Comparison of ENCODE assay signal across 8 cellular contexts in genomic region chr5:112419050-112419595, GRCh38. TPM values are rescaled to one million over a fixed set of nuclear protein-coding genes. Genes with fewer than 3 reads are reported as not detected.
DNase-seq lines count a peak whose midpoint lies in the region; ATAC-seq and TF ChIP-seq lines count a peak whose summit lies in the region.

EPB41L4A (minus strand) TSS chr5:112419277; CDS start chr5:112419039, 238 bp downstream.

- no peak within 1 kb of the TSS for H3K9ac ChIP-seq in OCI-LY1 (ENCODE audit: low read length)
- peak within 1 kb of the TSS in 1 of 2 donors; percentile 12 for H3K9ac ChIP-seq in liver (ENCODE audit: low read depth in 1 of 2, low read length in 2 of 2)
- peak within 1 kb of the TSS; percentile 4 to 30 for H3K9ac ChIP-seq in stomach smooth muscle (ENCODE audit: low read length in 2 of 2)

- CTCF ChIA-PET in AG04450 (lab: Charles Lee): interaction anchor here (0.6 to 2.5 kb wide), 3 partner anchors 176 to 1261 kb away, joined by 3 to 24 read pairs (median 3); no protein-coding TSS in a partner anchor

- no peaks in the 10 kb centered on the region for H3K79me2 ChIP-seq in OCI-LY1 (ENCODE audit: insufficient read depth, low read length)

- 1% methylated on average over 70 of the region's 70 CpGs for WGBS in liver

- no peaks in the 10 kb centered on the region for H3F3A ChIP-seq in OCI-LY1 (ENCODE audit: insufficient read depth, low read length)

- ATAC-seq in GM18873 (IDR thresholded peaks at IDR 0.05; ENCODE audit: low FRiP score, unreplicated experiment) (peak; percentile 3), GM19324 (IDR thresholded peaks at IDR 0.05; ENCODE audit: low FRiP score, unreplicated experiment) (no peak)

- no peaks in the 10 kb centered on the region for H3K36me3 ChIP-seq in OCI-LY1 (ENCODE audit: insufficient read depth, low read length)
- H3K36me3 ChIP-seq in liver (ENCODE audit: control insufficient read depth in 4 of 4, insufficient read depth in 3 of 4, low read depth in 1 of 4, low read length in 3 of 4): no peaks in the 10 kb centered on the region
- H3K36me3 ChIP-seq in stomach smooth muscle (ENCODE audit: control insufficient read depth in 2 of 2, insufficient read depth in 2 of 2, low read length in 2 of 2): no peaks in the 10 kb centered on the region

- H3K9me3 ChIP-seq in AG04450 (ENCODE audit: control insufficient read depth, insufficient read depth, low read length) (peaks cover 3% of the 10 kb centered on the region; the same call in 1 of the 2 replicates), OCI-LY1 (ENCODE audit: low read length) (no peaks in the 10 kb centered on the region), liver (ENCODE audit: control insufficient read depth in 4 of 4, low read length in 3 of 4) (no peaks in the 10 kb centered on the region), stomach smooth muscle (ENCODE audit: control insufficient read depth in 2 of 2, low read length in 2 of 2) (no peaks in the 10 kb centered on the region)

- no peaks in the 10 kb centered on the region for H4K20me1 ChIP-seq in OCI-LY1 (ENCODE audit: insufficient read depth, low read length)

- H3K4me2 ChIP-seq in OCI-LY1 (ENCODE audit: low read length): peak within 1 kb of the TSS; percentile 62

- H3K9me2 ChIP-seq in OCI-LY1 (ENCODE audit: low read depth, low read length): no peaks in the 10 kb centered on the region

- DNase-seq in AG04450 (ENCODE audit: low read depth, low spot score): no peak
- DNase-seq in dermis microvascular lymphatic vessel endothelial cell (ENCODE audit: low read depth in 2 of 2): peak in 1 of 2 donors; percentile 45
- no peak for DNase-seq in pons (ENCODE audit: low spot score)

- H3K4me3 ChIP-seq in AG04450 (ENCODE audit: low read depth, low read length) (peak within 1 kb of the TSS; percentile 53), OCI-LY1 (ENCODE audit: low read depth, low read length, poor library complexity, severe bottlenecking) (peak within 1 kb of the TSS; percentile 48), liver (ENCODE audit: low read depth in 1 of 3, low read length in 3 of 3) (peak within 1 kb of the TSS; percentile 59 to 79 (median 76)), stomach smooth muscle (ENCODE audit: low read length in 2 of 2) (peak within 1 kb of the TSS; percentile 71 to 80)

- H3K27ac ChIP-seq in AG04450 (ENCODE audit: low read depth, low read length) (no peak within 1 kb of the TSS), OCI-LY1 (ENCODE audit: low read depth, low read length, poor library complexity, severe bottlenecking) (no peak within 1 kb of the TSS), liver (ENCODE audit: low read depth in 1 of 2, low read length in 2 of 2) (peak within 1 kb of the TSS; percentile 60 to 61), stomach smooth muscle (ENCODE audit: low read length) (no peak within 1 kb of the TSS)

- POLR2A ChIA-PET in AG04450 (lab: Yijun Ruan, JAX): no interaction called here

- peaks cover 4% of the 10 kb centered on the region for H3K4me1 ChIP-seq in OCI-LY1 (ENCODE audit: insufficient read depth, low read length, severe bottlenecking)
- peaks cover 9 to 23% (median 19%) of the 10 kb centered on the region in 4 donors for H3K4me1 ChIP-seq in liver (ENCODE audit: control insufficient read depth in 4 of 4, insufficient read depth in 4 of 4, low read length in 3 of 4)
- peaks cover 6% of the 10 kb centered on the region for H3K4me1 ChIP-seq in stomach smooth muscle (ENCODE audit: control insufficient read depth, insufficient read depth, low read length)

- H3K27me3 ChIP-seq in AG04450 (ENCODE audit: control insufficient read depth, insufficient read depth, low read length) (peaks cover 30% of the 10 kb centered on the region), OCI-LY1 (ENCODE audit: insufficient read depth, low read length) (no peaks in the 10 kb centered on the region; the same call in 1 of the 2 replicates), liver (ENCODE audit: control insufficient read depth in 4 of 4, insufficient read depth in 4 of 4, low read length in 3 of 4) (peaks cover 0 to 9% (median 3%) of the 10 kb centered on the region in 4 donors), stomach smooth muscle (ENCODE audit: control insufficient read depth in 1 of 2, insufficient read depth in 2 of 2, low read length in 2 of 2) (peaks cover 0 to 22% of the 10 kb centered on the region in 2 donors)

- H2AFZ ChIP-seq in OCI-LY1 (ENCODE audit: low read length): no peak within 1 kb of the TSS

- TF ChIP-seq RAD21 in liver (IDR thresholded peaks at IDR 0.05): no peak

- no peak for TF ChIP-seq CTCF in AG04450 (IDR thresholded peaks at IDR 0.05; ENCODE audit: low read depth, low read length)
- TF ChIP-seq CTCF in OCI-LY1 (IDR thresholded peaks at IDR 0.05; ENCODE audit: low read length): no peak
- TF ChIP-seq CTCF in liver (IDR thresholded peaks at IDR 0.05; ENCODE audit: low read depth, low read length, missing input control): no peak

TF ChIP-seq in liver, 16 proteins besides CTCF, POLR2A, EP300 and RAD21:
- TF ChIP-seq, protein P1, sequence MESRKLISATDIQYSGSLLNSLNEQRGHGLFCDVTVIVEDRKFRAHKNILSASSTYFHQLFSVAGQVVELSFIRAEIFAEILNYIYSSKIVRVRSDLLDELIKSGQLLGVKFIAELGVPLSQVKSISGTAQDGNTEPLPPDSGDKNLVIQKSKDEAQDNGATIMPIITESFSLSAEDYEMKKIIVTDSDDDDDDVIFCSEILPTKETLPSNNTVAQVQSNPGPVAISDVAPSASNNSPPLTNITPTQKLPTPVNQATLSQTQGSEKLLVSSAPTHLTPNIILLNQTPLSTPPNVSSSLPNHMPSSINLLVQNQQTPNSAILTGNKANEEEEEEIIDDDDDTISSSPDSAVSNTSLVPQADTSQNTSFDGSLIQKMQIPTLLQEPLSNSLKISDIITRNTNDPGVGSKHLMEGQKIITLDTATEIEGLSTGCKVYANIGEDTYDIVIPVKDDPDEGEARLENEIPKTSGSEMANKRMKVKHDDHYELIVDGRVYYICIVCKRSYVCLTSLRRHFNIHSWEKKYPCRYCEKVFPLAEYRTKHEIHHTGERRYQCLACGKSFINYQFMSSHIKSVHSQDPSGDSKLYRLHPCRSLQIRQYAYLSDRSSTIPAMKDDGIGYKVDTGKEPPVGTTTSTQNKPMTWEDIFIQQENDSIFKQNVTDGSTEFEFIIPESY (IDR thresholded peaks at IDR 0.05): no peak
- TF ChIP-seq, protein P2, sequence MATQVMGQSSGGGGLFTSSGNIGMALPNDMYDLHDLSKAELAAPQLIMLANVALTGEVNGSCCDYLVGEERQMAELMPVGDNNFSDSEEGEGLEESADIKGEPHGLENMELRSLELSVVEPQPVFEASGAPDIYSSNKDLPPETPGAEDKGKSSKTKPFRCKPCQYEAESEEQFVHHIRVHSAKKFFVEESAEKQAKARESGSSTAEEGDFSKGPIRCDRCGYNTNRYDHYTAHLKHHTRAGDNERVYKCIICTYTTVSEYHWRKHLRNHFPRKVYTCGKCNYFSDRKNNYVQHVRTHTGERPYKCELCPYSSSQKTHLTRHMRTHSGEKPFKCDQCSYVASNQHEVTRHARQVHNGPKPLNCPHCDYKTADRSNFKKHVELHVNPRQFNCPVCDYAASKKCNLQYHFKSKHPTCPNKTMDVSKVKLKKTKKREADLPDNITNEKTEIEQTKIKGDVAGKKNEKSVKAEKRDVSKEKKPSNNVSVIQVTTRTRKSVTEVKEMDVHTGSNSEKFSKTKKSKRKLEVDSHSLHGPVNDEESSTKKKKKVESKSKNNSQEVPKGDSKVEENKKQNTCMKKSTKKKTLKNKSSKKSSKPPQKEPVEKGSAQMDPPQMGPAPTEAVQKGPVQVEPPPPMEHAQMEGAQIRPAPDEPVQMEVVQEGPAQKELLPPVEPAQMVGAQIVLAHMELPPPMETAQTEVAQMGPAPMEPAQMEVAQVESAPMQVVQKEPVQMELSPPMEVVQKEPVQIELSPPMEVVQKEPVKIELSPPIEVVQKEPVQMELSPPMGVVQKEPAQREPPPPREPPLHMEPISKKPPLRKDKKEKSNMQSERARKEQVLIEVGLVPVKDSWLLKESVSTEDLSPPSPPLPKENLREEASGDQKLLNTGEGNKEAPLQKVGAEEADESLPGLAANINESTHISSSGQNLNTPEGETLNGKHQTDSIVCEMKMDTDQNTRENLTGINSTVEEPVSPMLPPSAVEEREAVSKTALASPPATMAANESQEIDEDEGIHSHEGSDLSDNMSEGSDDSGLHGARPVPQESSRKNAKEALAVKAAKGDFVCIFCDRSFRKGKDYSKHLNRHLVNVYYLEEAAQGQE (IDR thresholded peaks at IDR 0.05): no peak
- TF ChIP-seq FOXA1 (IDR thresholded peaks at IDR 0.05): no peak
- no peak for TF ChIP-seq YY1 (IDR thresholded peaks at IDR 0.05)
- TF ChIP-seq GABPA (IDR thresholded peaks at IDR 0.05 in 1 of 2, conservative IDR thresholded peaks at IDR 0.05 in 1 of 2): no peak
- no peak for TF ChIP-seq JUND (IDR thresholded peaks at IDR 0.05)
- TF ChIP-seq RXRA (IDR thresholded peaks at IDR 0.05): no peak
- no peak for TF ChIP-seq TAF1 (conservative IDR thresholded peaks at IDR 0.05)
- TF ChIP-seq, protein P3, sequence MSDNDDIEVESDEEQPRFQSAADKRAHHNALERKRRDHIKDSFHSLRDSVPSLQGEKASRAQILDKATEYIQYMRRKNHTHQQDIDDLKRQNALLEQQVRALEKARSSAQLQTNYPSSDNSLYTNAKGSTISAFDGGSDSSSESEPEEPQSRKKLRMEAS (IDR thresholded peaks at IDR 0.05): no peak
- no peak for TF ChIP-seq FOXA2 (IDR thresholded peaks at IDR 0.05)
- no peak for TF ChIP-seq ATF3 (IDR thresholded peaks at IDR 0.05)
- no peak for TF ChIP-seq SP1 (IDR thresholded peaks at IDR 0.05)
- TF ChIP-seq HNF4G (IDR thresholded peaks at IDR 0.05): no peak
- TF ChIP-seq HNF4A (conservative IDR thresholded peaks at IDR 0.05): no peak
- no peak for TF ChIP-seq NR2F2 (IDR thresholded peaks at IDR 0.05)
- no peak for TF ChIP-seq EGR1 (IDR thresholded peaks at IDR 0.05; ENCODE audit: low read depth in 2 of 2)
TF ChIP-seq in liver: peak in this region for 0.

RNA-seq across cellular contexts. Expression of gene EPB41L4A, which starts in this region (rescaled TPM):
- polyA plus RNA-seq in AG04450 (2011; rRNA removed) (not detected in 2 replicates), liver (1 to 10 TPM; 1.1 to 3.7 TPM)
- 0.22 TPM in 1 of 2 replicates, not detected in the other for polyA minus RNA-seq in AG04450 (2011; rRNA and poly(A)+ RNA removed)
- total RNA-seq in dermis microvascular lymphatic vessel endothelial cell (17.8 and 27.6 TPM in 2 replicates), liver (1 to 10 TPM; 4.1 to 8.0 TPM)

Comparison
In these comparisons a context has a peak if more than half of its experiments do, and no peak if none do; other contexts are left out.
1. H3K27ac ChIP-seq: peak in liver (2 of 2); none in AG04450 (single experiment), OCI-LY1 (single experiment) and stomach smooth muscle (single experiment).
2. Peak in every context shown above with its lines, with median percentiles within 50 percentile points of each other: H3K4me3 ChIP-seq.